In genomic region chr20:44738779-44739477, GRCh38 we compare ENCODE assay signal across 8 cellular contexts. TPM values are rescaled to one million over a fixed set of nuclear protein-coding genes. Genes with fewer than 3 reads are reported as not detected.
DNase-seq lines count a peak whose midpoint lies in the region; ATAC-seq and TF ChIP-seq lines count a peak whose summit lies in the region.

No MANE protein-coding gene starts in this region.

- ATAC-seq in esophagus mucosa = peak; percentile 79
- ATAC-seq in natural killer cell = peak in 2 of 3 donors; percentile 63
- ATAC-seq in GM21528 (IDR thresholded peaks at IDR 0.05; ENCODE audit: low FRiP score, unreplicated experiment) = no peak

- peaks cover 9% of the 10 kb centered on the region for H3K36me3 Mint-ChIP-seq in activated CD4-positive, alpha-beta T cell treated with anti-CD3 and anti-CD28 coated beads, Interleukin-2, amount 10 ng/mL, durations not matched to agents 24 days and 14 days (ENCODE audit: low read depth)
- H3K36me3 Mint-ChIP-seq in natural killer cell = no peaks in the 10 kb centered on the region

- H3K36me3 ChIP-seq in BE2C = no peaks in the 10 kb centered on the region

- H3K4me3 Mint-ChIP-seq in activated CD4-positive, alpha-beta T cell treated with anti-CD3 and anti-CD28 coated beads, Interleukin-2, amount 10 ng/mL, durations not matched to agents 24 days and 14 days = peak overlapping the region; percentile 80
- H3K4me3 Mint-ChIP-seq in natural killer cell = no peak overlapping the region

- H3K4me3 ChIP-seq in BE2C (ENCODE audit: low read depth, low read length) = peak overlapping the region; percentile 17; the same call in 1 of the 2 replicates

- H3K9me3 Mint-ChIP-seq in activated CD4-positive, alpha-beta T cell treated with anti-CD3 and anti-CD28 coated beads, Interleukin-2, amount 10 ng/mL, durations not matched to agents 24 days and 14 days = peaks cover 6% of the 10 kb centered on the region
- H3K9me3 Mint-ChIP-seq in natural killer cell = no peaks in the 10 kb centered on the region

- 0 out of 2 replicates have a peak, but pooled peaks cover 3% of the 10 kb centered on the region for H3K4me1 ChIP-seq in BE2C

- peak; percentile 87 for DNase-seq in BE2C
- peak; percentile 63 for DNase-seq in GM19240 (ENCODE audit: insufficient read length, low spot score)
- peak; percentile 78 to 93 for DNase-seq in NCI-H446 (lab: John Stamatoyannopoulos, UW)
- peak; percentile 89 for DNase-seq in activated CD4-positive, alpha-beta T cell treated with anti-CD3 and anti-CD28 coated beads, Interleukin-2, amount 10 ng/mL, durations not matched to agents 24 days and 14 days
- no peak for DNase-seq in natural killer cell
- no peak for DNase-seq in epidermal melanocyte (ENCODE audit: insufficient read length, low spot score)

- intact Hi-C loops in activated CD4-positive, alpha-beta T cell treated with anti-CD3 and anti-CD28 coated beads, Interleukin-2, amount 10 ng/mL, durations not matched to agents 24 days and 14 days (cut with micrococcal nuclease) = no loop called here
- intact Hi-C loops in natural killer cell (cut with micrococcal nuclease) = loop anchor here (5.0 kb wide), 1 partner anchor 522 kb away; no protein-coding TSS in a partner anchor

- H3K4me1 Mint-ChIP-seq in activated CD4-positive, alpha-beta T cell treated with anti-CD3 and anti-CD28 coated beads, Interleukin-2, amount 10 ng/mL, durations not matched to agents 24 days and 14 days = peaks cover 14% of the 10 kb centered on the region
- peaks cover 12 to 16% of the 10 kb centered on the region in 2 donors for H3K4me1 Mint-ChIP-seq in natural killer cell

- no peaks in the 10 kb centered on the region for H3K9me3 ChIP-seq in BE2C

- H3K27me3 Mint-ChIP-seq in activated CD4-positive, alpha-beta T cell treated with anti-CD3 and anti-CD28 coated beads, Interleukin-2, amount 10 ng/mL, durations not matched to agents 24 days and 14 days = peaks cover 8% of the 10 kb centered on the region
- H3K27me3 Mint-ChIP-seq in natural killer cell (ENCODE audit: low read depth in 2 of 2) = peaks cover 16 to 18% of the 10 kb centered on the region in 2 donors

- TF ChIP-seq CTCF in BE2C (IDR thresholded peaks at IDR 0.05; ENCODE audit: low read depth, low read length) (no peak), natural killer cell (IDR thresholded peaks at IDR 0.05) (no peak)

- H3K27me3 ChIP-seq in BE2C = no peaks in the 10 kb centered on the region

- no peak overlapping the region for H3K27ac Mint-ChIP-seq in activated CD4-positive, alpha-beta T cell treated with anti-CD3 and anti-CD28 coated beads, Interleukin-2, amount 10 ng/mL, durations not matched to agents 24 days and 14 days
- H3K27ac Mint-ChIP-seq in natural killer cell = no peak overlapping the region

RNA-seq across cellular contexts. Expression of gene KCNK15, which starts 6.7 kb away (rescaled TPM):
- 2.2 TPM for polyA plus RNA-seq in BE2C (2012; ENCODE audit: insufficient read depth, insufficient read length, low read depth)
- total RNA-seq in activated CD4-positive, alpha-beta T cell treated with anti-CD3 and anti-CD28 coated beads, Interleukin-2, amount 10 ng/mL, durations not matched to agents 24 days and 14 days = 0.44 and 0.76 TPM in 2 replicates
- 1.0 TPM for total RNA-seq in esophagus mucosa
- total RNA-seq in natural killer cell = not detected

RNA-seq across cellular contexts. Expression of gene CCN5, which starts 23.8 kb away (rescaled TPM):
- polyA plus RNA-seq in BE2C (2012; ENCODE audit: insufficient read depth, insufficient read length, low read depth) = 0.32 TPM
- not detected in 2 replicates for total RNA-seq in activated CD4-positive, alpha-beta T cell treated with anti-CD3 and anti-CD28 coated beads, Interleukin-2, amount 10 ng/mL, durations not matched to agents 24 days and 14 days
- 1.9 TPM for total RNA-seq in esophagus mucosa
- not detected for total RNA-seq in natural killer cell

Comparison
In these comparisons a context has a peak if more than half of its experiments do, and no peak if none do; other contexts are left out.
1. DNase-seq: peak in BE2C (single experiment), GM19240 (single experiment), NCI-H446 (2 of 2) and activated CD4-positive, alpha-beta T cell treated with anti-CD3 and anti-CD28 coated beads, Interleukin-2, amount 10 ng/mL, durations not matched to agents 24 days and 14 days (single experiment); none in natural killer cell (single experiment) and epidermal melanocyte (single experiment).